14 cellular contexts compared by ENCODE assay signal in genomic region chr7:108099650-108100049, GRCh38. TPM values are rescaled to one million over a fixed set of nuclear protein-coding genes. Genes with fewer than 3 reads are reported as not detected.
"Had no signal": no experiment of that assay in that cellular context is flagged by ENCODE, and none has a peak within 500 bp of the region (broad histone marks: within the 10 kb centered on the region; RNA-seq: fewer than 3 reads in every experiment).

No MANE protein-coding gene starts in this region.

- ATAC-seq: activated naive CD8-positive, alpha-beta T cell treated with anti-CD3 and anti-CD28 coated beads, Interleukin-2, amount 50 U/mL, for 24 hours; psoas muscle; right lobe of liver; T-helper 17 cell had no signal

- DNase-seq: activated B cell treated with CpG ODN at 0.5 μM for 24 hours; activated CD4-positive, alpha-beta T cell treated with anti-CD3 and anti-CD28 coated beads, Interleukin-2, amount 10 ng/mL, durations not matched to agents 7 days and 5 days; activated CD8-positive, alpha-beta memory T cell treated with anti-CD3 and anti-CD28 coated beads for 24 hours; activated naive CD4-positive, alpha-beta T cell treated with Interleukin-2 at 50 U/mL for 16 hours; activated naive CD8-positive, alpha-beta T cell treated with anti-CD3 and anti-CD28 coated beads, Interleukin-2, amount 50 U/mL, for 24 hours; esophagus squamous epithelium; hypothalamus; psoas muscle; right lobe of liver; stimulated activated naive CD4-positive, alpha-beta T cell; T-helper 17 cell; testis had no signal

- H3K4me1 ChIP-seq: psoas muscle, testis had no signal

- H3K9me3 Mint-ChIP-seq: activated B cell treated with CpG ODN at 0.5 μM for 24 hours; activated CD4-positive, alpha-beta T cell treated with anti-CD3 and anti-CD28 coated beads, Interleukin-2, amount 10 ng/mL, durations not matched to agents 7 days and 5 days; activated naive CD8-positive, alpha-beta T cell treated with anti-CD3 and anti-CD28 coated beads, Interleukin-2, amount 50 U/mL, for 24 hours; memory B cell had no signal

- H3K27me3 ChIP-seq: cardiac muscle cell, esophagus squamous epithelium, right lobe of liver, testis had no signal

- H3K4me1 Mint-ChIP-seq: activated CD4-positive, alpha-beta T cell treated with anti-CD3 and anti-CD28 coated beads, Interleukin-2, amount 10 ng/mL, durations not matched to agents 7 days and 5 days; activated naive CD8-positive, alpha-beta T cell treated with anti-CD3 and anti-CD28 coated beads, Interleukin-2, amount 50 U/mL, for 24 hours had no signal

- H3K27ac ChIP-seq: cardiac muscle cell, esophagus squamous epithelium, psoas muscle, right lobe of liver, testis had no signal

- H3K4me3 Mint-ChIP-seq: activated B cell treated with CpG ODN at 0.5 μM for 24 hours; activated CD4-positive, alpha-beta T cell treated with anti-CD3 and anti-CD28 coated beads, Interleukin-2, amount 10 ng/mL, durations not matched to agents 7 days and 5 days; activated naive CD8-positive, alpha-beta T cell treated with anti-CD3 and anti-CD28 coated beads, Interleukin-2, amount 50 U/mL, for 24 hours; memory B cell; T-helper 17 cell had no signal

- H3K4me3 ChIP-seq: cardiac muscle cell, esophagus squamous epithelium, psoas muscle, right lobe of liver, testis had no signal

- H3K27ac Mint-ChIP-seq: activated B cell treated with CpG ODN at 0.5 μM for 24 hours; activated CD4-positive, alpha-beta T cell treated with anti-CD3 and anti-CD28 coated beads, Interleukin-2, amount 10 ng/mL, durations not matched to agents 7 days and 5 days; activated naive CD8-positive, alpha-beta T cell treated with anti-CD3 and anti-CD28 coated beads, Interleukin-2, amount 50 U/mL, for 24 hours; memory B cell; T-helper 17 cell had no signal

- H3K36me3 Mint-ChIP-seq: memory B cell had no signal

- H3K9me3 ChIP-seq: esophagus squamous epithelium, psoas muscle, right lobe of liver, testis had no signal

- H3K36me3 ChIP-seq: cardiac muscle cell, esophagus squamous epithelium, right lobe of liver had no signal

RNA-seq across cellular contexts. Expression of gene LAMB4, which starts 30.5 kb away (rescaled TPM):
- total RNA-seq: activated B cell treated with CpG ODN at 0.5 μM for 24 hours; activated CD4-positive, alpha-beta T cell treated with anti-CD3 and anti-CD28 coated beads, Interleukin-2, amount 10 ng/mL, durations not matched to agents 7 days and 5 days; cardiac muscle cell; right lobe of liver; T-helper 17 cell had no signal
